ENCODE assay signal across 13 cellular contexts in genomic region chr20:38187512-38187911, GRCh38. TPM values are rescaled to one million over a fixed set of nuclear protein-coding genes. Genes with fewer than 3 reads are reported as not detected.
DNase-seq lines count a peak whose midpoint lies in the region; TF ChIP-seq lines count a peak whose summit lies in the region.
"Had no signal": no experiment of that assay in that cellular context is flagged by ENCODE, and none has a peak within 500 bp of the region (broad histone marks: within the 10 kb centered on the region; RNA-seq: fewer than 3 reads in every experiment).

No MANE protein-coding gene starts in this region.

- DNase-seq in cardiac muscle cell (ENCODE audit: low read depth in 1 of 2, low spot score in 1 of 2) (peak in 1 of 2 donors; percentile 43), cardiac septum (ENCODE audit: low spot score) (no peak), WERI-Rb-1 (peak; percentile 69), islet precursor cell (peak; percentile 75), cerebellar nuclear complex (lab: John Stamatoyannopoulos, UW) (no peak), NCI-H510A treated with DMSO at 0.1 percent for 48 hours (lab: John Stamatoyannopoulos, UW) (no peak), NCI-H345 treated with DMSO at 0.1 percent for 48 hours (lab: John Stamatoyannopoulos, UW; ENCODE audit: unreplicated experiment) (no peak), colonic mucosa (no peak)
- DNase-seq: NCI-H187, occipital lobe had no signal

- no peaks in the 10 kb centered on the region for H3K4me1 ChIP-seq in cardiac muscle cell (ENCODE audit: low read depth)
- H3K4me1 ChIP-seq in colonic mucosa, result no peaks in the 10 kb centered on the region

- H3K9ac ChIP-seq in colonic mucosa (ENCODE audit: low read depth in 2 of 2, low read length in 2 of 2), result no peak overlapping the region
- H3K9ac ChIP-seq: BLaER1 treated with 17β-estradiol and CSF1 and Interleukin-3, amounts not matched to agents 10 nM and 100 nM had no signal

- TF ChIP-seq CTCF in cardiac muscle cell (IDR thresholded peaks at IDR 0.05; ENCODE audit: low read depth, low read length) (peak; percentile 16), WERI-Rb-1 (IDR thresholded peaks at IDR 0.05; ENCODE audit: low read depth, low read length) (peak; percentile 69), colonic mucosa (IDR thresholded peaks at IDR 0.05) (no peak)

- H3K27ac ChIP-seq in cardiac muscle cell (no peak overlapping the region), WERI-Rb-1 (no peak overlapping the region), colonic mucosa (no peak overlapping the region)
- H3K27ac ChIP-seq: BLaER1 treated with 17β-estradiol and CSF1 and Interleukin-3, amounts not matched to agents 10 nM and 100 nM; dorsolateral prefrontal cortex; HL-60 had no signal

- H3K27me3 ChIP-seq in cardiac muscle cell (no peaks in the 10 kb centered on the region), WERI-Rb-1 (ENCODE audit: insufficient read depth, low read depth, severe bottlenecking) (no peaks in the 10 kb centered on the region), colonic mucosa (no peaks in the 10 kb centered on the region)
- H3K27me3 ChIP-seq: BLaER1 treated with 17β-estradiol and CSF1 and Interleukin-3, amounts not matched to agents 10 nM and 100 nM; dorsolateral prefrontal cortex had no signal

- intact Hi-C loops in cardiac septum (cut with DNase I) (no loop called here), colonic mucosa (cut with DNase I) (no loop called here)

- H3K4me3 ChIP-seq in cardiac muscle cell (no peak overlapping the region), WERI-Rb-1 (ENCODE audit: low read depth, low read length) (no peak overlapping the region), colonic mucosa (no peak overlapping the region)
- H3K4me3 ChIP-seq: BLaER1 treated with 17β-estradiol and CSF1 and Interleukin-3, amounts not matched to agents 10 nM and 100 nM; dorsolateral prefrontal cortex had no signal

- H3K9me3 ChIP-seq in cardiac muscle cell (ENCODE audit: low read depth), result no peaks in the 10 kb centered on the region
- no peaks in the 10 kb centered on the region for H3K9me3 ChIP-seq in WERI-Rb-1 (ENCODE audit: severe bottlenecking)
- no peaks in the 10 kb centered on the region for H3K9me3 ChIP-seq in colonic mucosa

- H3K36me3 ChIP-seq in cardiac muscle cell (no peaks in the 10 kb centered on the region), WERI-Rb-1 (no peaks in the 10 kb centered on the region), colonic mucosa (no peaks in the 10 kb centered on the region)
- H3K36me3 ChIP-seq: BLaER1 treated with 17β-estradiol and CSF1 and Interleukin-3, amounts not matched to agents 10 nM and 100 nM had no signal

RNA-seq across cellular contexts. Expression of gene TGM2, which starts 22.4 kb away (rescaled TPM):
- 144 and 275 TPM in 2 replicates for total RNA-seq in cardiac muscle cell
- polyA plus RNA-seq in cardiac muscle cell, result 119 and 192 TPM in 2 replicates
- total RNA-seq in cardiac septum, result 792 TPM
- total RNA-seq in colonic mucosa, result 10 to 100 TPM; 14.5 to 32.8 TPM

Comparison
In these comparisons a context has a peak if more than half of its experiments do, and no peak if none do; other contexts are left out.
1. DNase-seq: peak in WERI-Rb-1 (single experiment) and islet precursor cell (single experiment); none in cardiac septum (single experiment), cerebellar nuclear complex (0 of 2), NCI-H510A treated with DMSO at 0.1 percent for 48 hours (single experiment), NCI-H345 treated with DMSO at 0.1 percent for 48 hours (single experiment) and colonic mucosa (single experiment).